In the genomic region with DNA sequence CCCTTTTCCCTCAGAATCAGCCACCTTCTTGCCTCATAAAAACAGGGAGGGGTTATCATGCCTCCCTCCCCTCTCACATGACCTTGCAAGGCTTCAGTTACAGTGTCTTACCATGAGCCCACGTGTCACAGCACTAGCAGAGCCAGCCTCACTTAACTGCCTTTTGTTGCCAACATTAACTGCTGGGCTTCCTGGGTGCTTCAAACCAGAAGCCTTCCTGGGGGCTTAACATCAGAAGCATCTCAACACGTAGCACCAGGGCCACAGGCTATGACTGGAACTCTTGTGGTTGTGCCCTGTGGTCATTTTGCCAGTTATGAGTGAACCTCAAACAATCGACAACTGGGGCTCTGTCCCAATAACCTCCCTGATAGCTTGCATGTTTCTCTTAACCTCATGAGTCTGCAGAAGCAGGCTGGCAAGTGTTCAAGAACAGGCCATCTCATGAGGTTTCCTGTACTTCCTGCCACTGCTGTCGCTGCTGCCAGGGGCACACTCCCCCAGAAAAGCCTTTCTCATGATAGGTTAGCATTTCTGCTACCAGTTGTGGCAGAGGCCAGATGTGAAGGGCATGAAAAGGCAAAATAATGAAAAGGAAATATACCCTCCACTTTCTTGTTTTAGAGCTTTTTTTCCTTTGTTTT, we compare ENCODE assay signal across 8 cellular contexts.
DNase-seq lines count a peak whose midpoint lies in the region; ATAC-seq and TF ChIP-seq lines count a peak whose summit lies in the region.

No MANE protein-coding gene starts in this region.

- CTCF ChIA-PET in CD8-positive, alpha-beta T cell (lab: Charles Lee) = interaction anchor here (1.1 to 1.3 kb wide), 2 partner anchors 114 to 116 kb away, joined by 3 to 4 read pairs; no protein-coding TSS in a partner anchor

- no peaks in the 10 kb centered on the region for H3K27me3 Mint-ChIP-seq in CD8-positive, alpha-beta T cell (ENCODE audit: low read depth)
- no peaks in the 10 kb centered on the region for H3K27me3 Mint-ChIP-seq in progenitor cell of endocrine pancreas

- H3K4me3 Mint-ChIP-seq in CD8-positive, alpha-beta T cell = peak overlapping the region; percentile 63
- H3K4me3 Mint-ChIP-seq in progenitor cell of endocrine pancreas (ENCODE audit: low read depth) = no peak overlapping the region

- no peaks in the 10 kb centered on the region for H3K27me3 ChIP-seq in CD8-positive, alpha-beta T cell (ENCODE audit: insufficient read depth, low read length)
- no peaks in the 10 kb centered on the region for H3K27me3 ChIP-seq in foreskin keratinocyte
- no peaks in the 10 kb centered on the region for H3K27me3 ChIP-seq in BE2C

- peaks cover 32% of the 10 kb centered on the region for H3K4me1 ChIP-seq in CD8-positive, alpha-beta T cell (ENCODE audit: insufficient read depth, low read length)
- no peaks in the 10 kb centered on the region for H3K4me1 ChIP-seq in foreskin keratinocyte
- H3K4me1 ChIP-seq in BE2C = 0 out of 2 replicates have a peak, but pooled peaks cover 2% of the 10 kb centered on the region

- POLR2A ChIA-PET in CD8-positive, alpha-beta T cell (lab: Charles Lee) = no interaction called here

- H3K27ac Mint-ChIP-seq in CD8-positive, alpha-beta T cell = peak overlapping the region; percentile 96
- no peak overlapping the region for H3K27ac Mint-ChIP-seq in progenitor cell of endocrine pancreas

- H3K27ac ChIP-seq in CD8-positive, alpha-beta T cell (ENCODE audit: low read depth, low read length) = peak overlapping the region; percentile 42
- H3K27ac ChIP-seq in foreskin keratinocyte = no peak overlapping the region

- no peaks in the 10 kb centered on the region for H3K36me3 Mint-ChIP-seq in CD8-positive, alpha-beta T cell
- no peaks in the 10 kb centered on the region for H3K36me3 Mint-ChIP-seq in progenitor cell of endocrine pancreas (ENCODE audit: insufficient read depth)

- intact Hi-C loops in CD8-positive, alpha-beta T cell (cut with DNase I, micrococcal nuclease) = no loop called here

- H3K9me3 ChIP-seq in CD8-positive, alpha-beta T cell (ENCODE audit: low read length) = no peaks in the 10 kb centered on the region
- H3K9me3 ChIP-seq in BE2C = no peaks in the 10 kb centered on the region

- peak; percentile 82 for ATAC-seq in CD8-positive, alpha-beta T cell
- peak; percentile 20 for ATAC-seq in foreskin keratinocyte

- no peaks in the 10 kb centered on the region for H3K9me3 Mint-ChIP-seq in CD8-positive, alpha-beta T cell
- H3K9me3 Mint-ChIP-seq in progenitor cell of endocrine pancreas (ENCODE audit: low read depth) = no peaks in the 10 kb centered on the region

- peak overlapping the region; percentile 29 for H3K4me3 ChIP-seq in CD8-positive, alpha-beta T cell (ENCODE audit: low read depth, low read length)
- H3K4me3 ChIP-seq in BE2C (ENCODE audit: low read depth, low read length) = no peak overlapping the region

- DNase-seq in CD8-positive, alpha-beta T cell = peak; percentile 34 to 82 (median 60)
- DNase-seq in H4 (ENCODE audit: low spot score) = peak; percentile 96
- DNase-seq in NCI-H69 (lab: John Stamatoyannopoulos, UW) = peak; percentile 45
- peak; percentile 11 for DNase-seq in activated T-cell treated with anti-CD3 and anti-CD28 coated beads for 1 hour (ENCODE audit: low read depth)
- peak in 1 of 2 donors; percentile 3 for DNase-seq in foreskin keratinocyte
- peak; percentile 20 for DNase-seq in stimulated activated CD4-positive, alpha-beta T cell treated with anti-CD3 and anti-CD28 coated beads, Interleukin-4, amount 100 ng/mL, for 1 hour
- DNase-seq in BE2C = no peak
- DNase-seq in progenitor cell of endocrine pancreas (ENCODE audit: low spot score, unreplicated experiment) = no peak

- TF ChIP-seq CTCF in CD8-positive, alpha-beta T cell (IDR thresholded peaks at IDR 0.05) = no peak
- TF ChIP-seq CTCF in foreskin keratinocyte (conservative IDR thresholded peaks at IDR 0.05) (no peak), BE2C (IDR thresholded peaks at IDR 0.05; ENCODE audit: low read depth, low read length) (no peak), progenitor cell of endocrine pancreas (IDR thresholded peaks at IDR 0.05; ENCODE audit: unreplicated experiment) (no peak)

- H3K4me1 Mint-ChIP-seq in CD8-positive, alpha-beta T cell (ENCODE audit: low read depth) = peaks cover 33% of the 10 kb centered on the region
- H3K4me1 Mint-ChIP-seq in progenitor cell of endocrine pancreas (ENCODE audit: low read depth) = peaks cover 6% of the 10 kb centered on the region

- no peaks in the 10 kb centered on the region for H3K36me3 ChIP-seq in CD8-positive, alpha-beta T cell (ENCODE audit: insufficient read depth, low read length)
- H3K36me3 ChIP-seq in BE2C = no peaks in the 10 kb centered on the region

Comparison
In these comparisons a context has a peak if more than half of its experiments do, and no peak if none do; other contexts are left out.
1. DNase-seq: peak in CD8-positive, alpha-beta T cell (7 of 7), H4 (single experiment), NCI-H69 (single experiment), activated T-cell treated with anti-CD3 and anti-CD28 coated beads for 1 hour (single experiment) and stimulated activated CD4-positive, alpha-beta T cell treated with anti-CD3 and anti-CD28 coated beads, Interleukin-4, amount 100 ng/mL, for 1 hour (single experiment); none in BE2C (single experiment) and progenitor cell of endocrine pancreas (single experiment).